12 cellular contexts compared by ENCODE assay signal in the genomic region with DNA sequence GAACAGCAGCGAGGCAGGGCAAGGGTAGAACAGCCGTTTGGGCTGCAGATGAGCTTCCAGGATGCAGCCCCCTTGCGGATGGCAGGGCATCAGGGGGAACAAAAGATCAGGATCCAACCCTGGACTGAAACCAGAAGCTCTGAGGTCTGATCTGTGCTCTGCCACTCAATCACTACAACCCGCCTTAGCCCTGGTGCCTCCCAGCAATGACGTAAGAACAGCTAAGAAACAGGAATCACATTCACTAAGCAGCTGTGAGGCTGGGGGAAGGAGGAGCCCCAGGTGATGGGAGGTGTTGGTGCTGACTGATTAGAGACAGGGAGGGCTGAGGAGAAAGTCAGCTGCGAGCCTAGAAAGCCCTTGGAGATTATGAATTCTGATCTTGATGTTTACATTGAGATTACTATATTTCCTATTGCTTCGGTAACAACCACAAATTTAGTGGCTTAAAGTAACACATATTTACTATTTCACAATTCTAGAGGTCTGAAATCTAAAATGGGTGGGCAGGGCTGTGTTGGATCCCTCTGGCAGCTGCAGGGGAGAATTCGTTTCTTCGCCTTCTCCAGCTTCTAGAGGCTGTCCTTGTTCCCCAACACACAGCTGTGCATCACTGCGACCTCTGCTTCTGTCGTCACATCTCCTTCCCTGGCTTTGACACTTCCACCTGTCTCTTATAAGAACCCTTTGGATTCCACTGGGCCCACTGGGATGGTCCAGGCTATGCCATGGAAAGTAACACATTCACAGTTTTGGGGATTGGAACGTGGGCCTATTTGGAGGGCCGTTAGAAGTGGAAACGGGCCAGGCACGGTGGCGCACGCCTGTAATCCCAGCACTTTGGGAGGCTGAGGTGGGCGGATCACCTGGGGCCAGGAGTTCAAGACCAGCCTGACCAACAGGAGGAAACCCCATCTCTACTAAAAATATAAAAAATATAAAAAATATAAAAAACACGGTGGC. TPM values are rescaled to one million over a fixed set of nuclear protein-coding genes. Genes with fewer than 3 reads are reported as not detected.
DNase-seq lines count a peak whose midpoint lies in the region; ATAC-seq lines count a peak whose summit lies in the region.
"Had no signal": no experiment of that assay in that cellular context is flagged by ENCODE, and none has a peak within 500 bp of the region (broad histone marks: within the 10 kb centered on the region; RNA-seq: fewer than 3 reads in every experiment).

No MANE protein-coding gene starts in this region.

- H3K27ac Mint-ChIP-seq in central memory CD8-positive, alpha-beta T cell (ENCODE audit: low read depth): no peak overlapping the region
- H3K27ac Mint-ChIP-seq in activated CD4-positive, alpha-beta T cell treated with anti-CD3 and anti-CD28 coated beads, Interleukin-2, amount 10 ng/mL, durations not matched to agents 24 days and 14 days: no peak overlapping the region
- H3K27ac Mint-ChIP-seq: stimulated activated naive CD8-positive, alpha-beta T cell treated with anti-CD3 and anti-CD28 coated beads, Interleukin-15, Interleukin-2, amounts not matched to agents 100 ng/mL and 50 ng/mL, for 24 hours had no signal

- H3K4me1 ChIP-seq in neuronal stem cell (ENCODE audit: control insufficient read depth in 2 of 2, insufficient read depth in 1 of 2, low read depth in 1 of 2, low read length in 2 of 2): peaks cover 7 to 9% of the 10 kb centered on the region in 2 donors

- H3K23ac ChIP-seq in neuronal stem cell (ENCODE audit: low read depth, low read length, poor library complexity): no peak overlapping the region

- ATAC-seq in central memory CD8-positive, alpha-beta T cell (replicated peaks; ENCODE audit: extremely low read depth, poor library complexity, severe bottlenecking): peak; percentile 19
- no peak for ATAC-seq in HG02840 (IDR thresholded peaks at IDR 0.05; ENCODE audit: low FRiP score, unreplicated experiment)
- no peak for ATAC-seq in GM21390 (IDR thresholded peaks at IDR 0.05; ENCODE audit: unreplicated experiment)

- H2AK5ac ChIP-seq in neuronal stem cell (ENCODE audit: low read depth, low read length): peak overlapping the region; percentile 49

- H3K79me1 ChIP-seq in neuronal stem cell (ENCODE audit: low read depth, low read length): no peaks in the 10 kb centered on the region

- peak overlapping the region; percentile 57 for H3K4ac ChIP-seq in neuronal stem cell (ENCODE audit: low read length)

- H3K9me3 ChIP-seq in neuronal stem cell (replicated peaks in 1 of 2; ENCODE audit: control insufficient read depth in 2 of 2, insufficient read depth in 1 of 2, low read depth in 1 of 2, low read length in 2 of 2): no peaks in the 10 kb centered on the region

- no CpG with 5 or more reads among the region's 19 CpGs for WGBS in neuronal stem cell (ENCODE audit: extremely low coverage in 2 of 2, insufficient read length in 2 of 2, insufficient replicate concordance in 1 of 2), 2 donors

- peak overlapping the region; percentile 93 for H3K18ac ChIP-seq in neuronal stem cell (ENCODE audit: low read length)

- H3K36me3 ChIP-seq in H7 (replicated peaks; ENCODE audit: control insufficient read depth, insufficient read depth, low read length): no peaks in the 10 kb centered on the region
- no peaks in the 10 kb centered on the region for H3K36me3 ChIP-seq in neuronal stem cell (replicated peaks in 1 of 2; ENCODE audit: control insufficient read depth in 2 of 2, insufficient read depth in 2 of 2, low read length in 2 of 2)

- no peak overlapping the region for H3K9ac ChIP-seq in neuronal stem cell (ENCODE audit: low read depth, low read length, poor library complexity)

- no peaks in the 10 kb centered on the region for H3K9me3 Mint-ChIP-seq in central memory CD8-positive, alpha-beta T cell
- no peaks in the 10 kb centered on the region for H3K9me3 Mint-ChIP-seq in activated CD4-positive, alpha-beta T cell treated with anti-CD3 and anti-CD28 coated beads, Interleukin-2, amount 10 ng/mL, durations not matched to agents 24 days and 14 days
- H3K9me3 Mint-ChIP-seq: stimulated activated naive CD8-positive, alpha-beta T cell treated with anti-CD3 and anti-CD28 coated beads, Interleukin-15, Interleukin-2, amounts not matched to agents 100 ng/mL and 50 ng/mL, for 24 hours had no signal

- H3K36me3 Mint-ChIP-seq in central memory CD8-positive, alpha-beta T cell (ENCODE audit: insufficient read depth): no peaks in the 10 kb centered on the region
- H3K36me3 Mint-ChIP-seq in activated CD4-positive, alpha-beta T cell treated with anti-CD3 and anti-CD28 coated beads, Interleukin-2, amount 10 ng/mL, durations not matched to agents 24 days and 14 days (ENCODE audit: low read depth): no peaks in the 10 kb centered on the region

- peak overlapping the region; percentile 94 for H4K91ac ChIP-seq in neuronal stem cell (ENCODE audit: low read depth, low read length, poor library complexity)

- peak overlapping the region; percentile 87 for H2BK15ac ChIP-seq in neuronal stem cell (ENCODE audit: low read length)

- H3K27me3 Mint-ChIP-seq in central memory CD8-positive, alpha-beta T cell: peaks cover 51% of the 10 kb centered on the region
- peaks cover 34% of the 10 kb centered on the region for H3K27me3 Mint-ChIP-seq in activated CD4-positive, alpha-beta T cell treated with anti-CD3 and anti-CD28 coated beads, Interleukin-2, amount 10 ng/mL, durations not matched to agents 24 days and 14 days

- H3K27ac ChIP-seq in neuronal stem cell (replicated peaks; ENCODE audit: low read length): no peak overlapping the region
- H3K27ac ChIP-seq: SK-N-MC had no signal

- no peak overlapping the region for H3K4me3 Mint-ChIP-seq in central memory CD8-positive, alpha-beta T cell
- no peak overlapping the region for H3K4me3 Mint-ChIP-seq in activated CD4-positive, alpha-beta T cell treated with anti-CD3 and anti-CD28 coated beads, Interleukin-2, amount 10 ng/mL, durations not matched to agents 24 days and 14 days
- H3K4me3 Mint-ChIP-seq: stimulated activated naive CD8-positive, alpha-beta T cell treated with anti-CD3 and anti-CD28 coated beads, Interleukin-15, Interleukin-2, amounts not matched to agents 100 ng/mL and 50 ng/mL, for 24 hours had no signal

- DNase-seq in H7: peak; percentile 86
- DNase-seq in NCI-H2171 (lab: John Stamatoyannopoulos, UW): peak; percentile 37
- DNase-seq in central memory CD8-positive, alpha-beta T cell (ENCODE audit: low spot score in 2 of 2): no peak
- DNase-seq in neuronal stem cell (ENCODE audit: low spot score): no peak
- no peak for DNase-seq in activated CD4-positive, alpha-beta T cell treated with anti-CD3 and anti-CD28 coated beads, Interleukin-2, amount 10 ng/mL, durations not matched to agents 24 days and 14 days
- no peak for DNase-seq in activated naive CD4-positive, alpha-beta T cell treated with anti-CD3 and anti-CD28 coated beads, Interleukin-2, amount 50 U/mL, for 16 hours
- DNase-seq: amygdala, midbrain had no signal

- peak overlapping the region; percentile 97 for H3K14ac ChIP-seq in neuronal stem cell (ENCODE audit: low read length)

- no peaks in the 10 kb centered on the region for H3K4me1 Mint-ChIP-seq in central memory CD8-positive, alpha-beta T cell
- peaks cover 15% of the 10 kb centered on the region for H3K4me1 Mint-ChIP-seq in activated CD4-positive, alpha-beta T cell treated with anti-CD3 and anti-CD28 coated beads, Interleukin-2, amount 10 ng/mL, durations not matched to agents 24 days and 14 days

- peak overlapping the region; percentile 66 for H2BK120ac ChIP-seq in neuronal stem cell (ENCODE audit: low read depth, low read length)

- H3K4me3 ChIP-seq in H7 (ENCODE audit: insufficient read depth, low read depth, low read length): no peak overlapping the region
- H3K4me3 ChIP-seq in neuronal stem cell (ENCODE audit: low read length in 2 of 2): no peak overlapping the region
- H3K4me3 ChIP-seq: SK-N-MC had no signal

- H3K27me3 ChIP-seq in H7 (ENCODE audit: control insufficient read depth, insufficient read depth, low read length): peaks cover 2% of the 10 kb centered on the region; the same call in 1 of the 2 replicates
- peaks cover 0 to 19% (median 8%) of the 10 kb centered on the region in 3 experiments for H3K27me3 ChIP-seq in neuronal stem cell (ENCODE audit: control insufficient read depth in 3 of 3, insufficient read depth in 3 of 3, low read depth in 1 of 3, low read length in 3 of 3)

- H2AFZ ChIP-seq in neuronal stem cell (ENCODE audit: low read length): no peak overlapping the region

- intact Hi-C loops in activated CD4-positive, alpha-beta T cell treated with anti-CD3 and anti-CD28 coated beads, Interleukin-2, amount 10 ng/mL, durations not matched to agents 24 days and 14 days (cut with micrococcal nuclease): loop anchor here (2.0 kb wide), 1 partner anchor 25 kb away; no protein-coding TSS in a partner anchor

- no peak overlapping the region for H3K4me2 ChIP-seq in neuronal stem cell (ENCODE audit: insufficient read depth, low read length, poor library complexity, severe bottlenecking)

- no peak overlapping the region for H2BK5ac ChIP-seq in neuronal stem cell (ENCODE audit: low read length)

- no peak overlapping the region for H4K8ac ChIP-seq in neuronal stem cell (ENCODE audit: low read depth, low read length)

- H2BK12ac ChIP-seq in neuronal stem cell (ENCODE audit: low read length): no peak overlapping the region

RNA-seq across cellular contexts. Expression of a gene that starts 6.1 kb away (rescaled TPM):
- 266 and 274 TPM in 2 replicates for total RNA-seq in H7 (2014; rRNA removed; shearing (Covaris generic))
- 6.3 TPM for polyA plus RNA-seq in neuronal stem cell (2013, experiment 1 of 2)
- 6.4 TPM for polyA plus RNA-seq in neuronal stem cell (2013, experiment 2 of 2)
- total RNA-seq in activated CD4-positive, alpha-beta T cell treated with anti-CD3 and anti-CD28 coated beads, Interleukin-2, amount 10 ng/mL, durations not matched to agents 24 days and 14 days: 35.6 and 40.5 TPM in 2 replicates

Comparison
In these comparisons a context has a peak if more than half of its experiments do, and no peak if none do; other contexts are left out.
1. DNase-seq: peak in H7 (single experiment) and NCI-H2171 (single experiment); none in central memory CD8-positive, alpha-beta T cell (0 of 2), neuronal stem cell (single experiment), activated CD4-positive, alpha-beta T cell treated with anti-CD3 and anti-CD28 coated beads, Interleukin-2, amount 10 ng/mL, durations not matched to agents 24 days and 14 days (single experiment) and activated naive CD4-positive, alpha-beta T cell treated with anti-CD3 and anti-CD28 coated beads, Interleukin-2, amount 50 U/mL, for 16 hours (single experiment).